ENCODE assay signal across 17 cellular contexts in the genomic region with DNA sequence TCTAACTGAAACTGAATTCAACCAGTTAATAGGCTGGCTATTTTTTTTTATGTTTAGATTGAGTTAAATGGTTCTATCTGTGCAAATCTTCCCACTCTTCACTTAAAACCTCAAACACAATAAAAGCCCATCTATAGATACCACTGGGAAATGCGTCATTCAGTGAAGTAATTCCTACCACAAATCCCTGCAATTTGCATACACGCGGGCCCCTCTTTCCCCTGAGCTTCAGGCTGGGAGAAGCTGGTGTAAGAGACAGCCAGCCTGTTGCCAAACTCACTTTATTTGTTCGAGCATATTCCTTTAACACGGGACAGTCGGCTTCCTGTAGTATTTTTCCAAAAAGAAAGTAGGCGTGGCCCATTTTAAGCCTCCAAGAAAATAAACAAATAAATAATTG.
DNase-seq lines count a peak whose midpoint lies in the region; ATAC-seq and FAIRE-seq lines count a peak whose summit lies in the region.
"Had no signal": no experiment of that assay in that cellular context is flagged by ENCODE, and none has a peak within 500 bp of the region (broad histone marks: within the 10 kb centered on the region; RNA-seq: fewer than 3 reads in every experiment).

No MANE protein-coding gene starts in this region.

- no peak for ATAC-seq in HG03378 (IDR thresholded peaks at IDR 0.05; ENCODE audit: unreplicated experiment)
- ATAC-seq in GM21825 (IDR thresholded peaks at IDR 0.05; ENCODE audit: unreplicated experiment) = no peak
- ATAC-seq: K562, left lobe of liver had no signal

- FAIRE-seq in urothelium cell line (lab: Jason Lieb, UNC) = no peak
- FAIRE-seq: K562 had no signal

- peak; percentile 13 for DNase-seq in stimulated activated CD4-positive, alpha-beta T cell treated with anti-CD3 and anti-CD28 coated beads, Interleukin-1b, Interleukin-23, amount 100 ng/mL, for 48 hours
- no peak for DNase-seq in stimulated activated CD4-positive, alpha-beta T cell treated with anti-CD3 and anti-CD28 coated beads, Interleukin-4, amount 100 ng/mL, for 4 hours
- DNase-seq in NOMO-1 (lab: John Stamatoyannopoulos, UW; ENCODE audit: unreplicated experiment in 2 of 2) (peak; percentile 69 to 86), astrocyte of the hippocampus (ENCODE audit: low read depth, low spot score) (peak; percentile 13), urothelium cell line (ENCODE audit: low spot score) (peak; percentile 40), NCI-H146 (lab: John Stamatoyannopoulos, UW) (no peak)
- DNase-seq: activated CD4-positive, CD25-positive, alpha-beta regulatory T cell; adrenal gland; CD8-positive, alpha-beta memory T cell; glutamatergic neuron; nucleus accumbens; Peyer's patch; stimulated activated CD4-positive, alpha-beta T cell treated with anti-CD3 and anti-CD28 coated beads, Interleukin-12 subunit alpha, Interleukin-12 subunit beta, amount 100 ng/mL, for 4 hours had no signal

Comparison
In these comparisons a context has a peak if more than half of its experiments do, and no peak if none do; other contexts are left out.
1. DNase-seq: peak in stimulated activated CD4-positive, alpha-beta T cell treated with anti-CD3 and anti-CD28 coated beads, Interleukin-1b, Interleukin-23, amount 100 ng/mL, for 48 hours (single experiment), NOMO-1 (2 of 2), astrocyte of the hippocampus (single experiment) and urothelium cell line (single experiment); none in stimulated activated CD4-positive, alpha-beta T cell treated with anti-CD3 and anti-CD28 coated beads, Interleukin-4, amount 100 ng/mL, for 4 hours (0 of 2) and NCI-H146 (single experiment).